In the genomic region with DNA sequence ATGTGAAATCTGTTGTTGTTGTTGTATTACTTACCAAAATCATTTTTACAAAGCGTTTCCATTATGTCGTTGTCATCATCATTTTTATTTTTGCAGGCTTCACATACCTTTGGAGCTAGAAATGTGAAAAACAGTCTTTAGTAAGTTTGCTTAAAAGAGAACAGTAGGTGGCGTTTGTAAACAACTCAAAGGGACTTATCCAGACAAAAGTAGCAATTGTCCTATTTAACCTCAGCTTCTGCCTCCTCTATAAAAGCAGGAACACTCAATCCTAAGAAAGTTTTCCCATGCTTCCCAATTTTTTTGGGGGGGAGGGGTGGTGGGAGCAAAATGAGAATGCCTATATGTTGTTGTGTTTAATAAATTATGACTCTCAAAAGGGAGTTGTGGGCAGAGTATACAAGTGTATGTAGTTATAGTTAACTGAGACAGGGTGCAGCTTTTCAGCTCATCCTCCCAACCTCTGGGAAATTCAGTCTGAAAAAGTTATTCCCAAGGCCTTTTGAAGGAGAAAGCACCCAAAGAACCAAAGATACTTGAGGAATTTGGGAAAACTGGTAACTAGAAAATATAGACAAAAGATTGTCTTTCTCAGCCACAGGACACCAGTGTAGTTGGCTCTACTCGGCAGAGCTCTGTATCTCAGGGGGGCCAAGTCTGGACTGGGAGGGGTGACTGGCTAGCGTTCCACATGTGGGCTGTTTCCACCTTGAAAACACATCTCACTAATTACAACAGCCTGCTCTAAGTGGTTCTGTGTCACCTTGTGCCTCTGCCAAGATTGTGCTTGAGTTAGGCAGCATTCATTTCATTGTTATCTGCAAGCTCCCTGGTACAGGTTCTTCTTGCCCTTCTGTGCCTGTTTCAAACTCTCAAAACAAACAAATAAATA, we compare ENCODE assay signal across 2 cellular contexts.
TF ChIP-seq lines count a peak whose summit lies in the region.

No MANE protein-coding gene starts in this region.

TF ChIP-seq in GM23338, 12 proteins besides CTCF, POLR2A, EP300 and RAD21 (continued from another document):
- TF ChIP-seq, protein P1, sequence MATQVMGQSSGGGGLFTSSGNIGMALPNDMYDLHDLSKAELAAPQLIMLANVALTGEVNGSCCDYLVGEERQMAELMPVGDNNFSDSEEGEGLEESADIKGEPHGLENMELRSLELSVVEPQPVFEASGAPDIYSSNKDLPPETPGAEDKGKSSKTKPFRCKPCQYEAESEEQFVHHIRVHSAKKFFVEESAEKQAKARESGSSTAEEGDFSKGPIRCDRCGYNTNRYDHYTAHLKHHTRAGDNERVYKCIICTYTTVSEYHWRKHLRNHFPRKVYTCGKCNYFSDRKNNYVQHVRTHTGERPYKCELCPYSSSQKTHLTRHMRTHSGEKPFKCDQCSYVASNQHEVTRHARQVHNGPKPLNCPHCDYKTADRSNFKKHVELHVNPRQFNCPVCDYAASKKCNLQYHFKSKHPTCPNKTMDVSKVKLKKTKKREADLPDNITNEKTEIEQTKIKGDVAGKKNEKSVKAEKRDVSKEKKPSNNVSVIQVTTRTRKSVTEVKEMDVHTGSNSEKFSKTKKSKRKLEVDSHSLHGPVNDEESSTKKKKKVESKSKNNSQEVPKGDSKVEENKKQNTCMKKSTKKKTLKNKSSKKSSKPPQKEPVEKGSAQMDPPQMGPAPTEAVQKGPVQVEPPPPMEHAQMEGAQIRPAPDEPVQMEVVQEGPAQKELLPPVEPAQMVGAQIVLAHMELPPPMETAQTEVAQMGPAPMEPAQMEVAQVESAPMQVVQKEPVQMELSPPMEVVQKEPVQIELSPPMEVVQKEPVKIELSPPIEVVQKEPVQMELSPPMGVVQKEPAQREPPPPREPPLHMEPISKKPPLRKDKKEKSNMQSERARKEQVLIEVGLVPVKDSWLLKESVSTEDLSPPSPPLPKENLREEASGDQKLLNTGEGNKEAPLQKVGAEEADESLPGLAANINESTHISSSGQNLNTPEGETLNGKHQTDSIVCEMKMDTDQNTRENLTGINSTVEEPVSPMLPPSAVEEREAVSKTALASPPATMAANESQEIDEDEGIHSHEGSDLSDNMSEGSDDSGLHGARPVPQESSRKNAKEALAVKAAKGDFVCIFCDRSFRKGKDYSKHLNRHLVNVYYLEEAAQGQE (IDR thresholded peaks at IDR 0.05; ENCODE audit: unreplicated experiment), result no peak
TF ChIP-seq in GM23338: peak in this region for 1.

TF ChIP-seq in SK-N-SH treated with all-trans-retinoic acid at 6 μM for 48 hours, 23 proteins besides CTCF, POLR2A, EP300 and RAD21:
- TF ChIP-seq, protein P2, sequence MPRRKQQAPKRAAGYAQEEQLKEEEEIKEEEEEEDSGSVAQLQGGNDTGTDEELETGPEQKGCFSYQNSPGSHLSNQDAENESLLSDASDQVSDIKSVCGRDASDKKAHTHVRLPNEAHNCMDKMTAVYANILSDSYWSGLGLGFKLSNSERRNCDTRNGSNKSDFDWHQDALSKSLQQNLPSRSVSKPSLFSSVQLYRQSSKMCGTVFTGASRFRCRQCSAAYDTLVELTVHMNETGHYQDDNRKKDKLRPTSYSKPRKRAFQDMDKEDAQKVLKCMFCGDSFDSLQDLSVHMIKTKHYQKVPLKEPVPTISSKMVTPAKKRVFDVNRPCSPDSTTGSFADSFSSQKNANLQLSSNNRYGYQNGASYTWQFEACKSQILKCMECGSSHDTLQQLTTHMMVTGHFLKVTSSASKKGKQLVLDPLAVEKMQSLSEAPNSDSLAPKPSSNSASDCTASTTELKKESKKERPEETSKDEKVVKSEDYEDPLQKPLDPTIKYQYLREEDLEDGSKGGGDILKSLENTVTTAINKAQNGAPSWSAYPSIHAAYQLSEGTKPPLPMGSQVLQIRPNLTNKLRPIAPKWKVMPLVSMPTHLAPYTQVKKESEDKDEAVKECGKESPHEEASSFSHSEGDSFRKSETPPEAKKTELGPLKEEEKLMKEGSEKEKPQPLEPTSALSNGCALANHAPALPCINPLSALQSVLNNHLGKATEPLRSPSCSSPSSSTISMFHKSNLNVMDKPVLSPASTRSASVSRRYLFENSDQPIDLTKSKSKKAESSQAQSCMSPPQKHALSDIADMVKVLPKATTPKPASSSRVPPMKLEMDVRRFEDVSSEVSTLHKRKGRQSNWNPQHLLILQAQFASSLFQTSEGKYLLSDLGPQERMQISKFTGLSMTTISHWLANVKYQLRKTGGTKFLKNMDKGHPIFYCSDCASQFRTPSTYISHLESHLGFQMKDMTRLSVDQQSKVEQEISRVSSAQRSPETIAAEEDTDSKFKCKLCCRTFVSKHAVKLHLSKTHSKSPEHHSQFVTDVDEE (CRISPR knock-in tag; IDR thresholded peaks at IDR 0.05), result no peak
- TF ChIP-seq BACH2 (CRISPR knock-in tag; IDR thresholded peaks at IDR 0.05; ENCODE audit: borderline replicate concordance), result no peak
TF ChIP-seq in SK-N-SH treated with all-trans-retinoic acid at 6 μM for 48 hours: peak in this region for 0.
